Comparison of ENCODE assay signal across 18 cellular contexts in the genomic region with DNA sequence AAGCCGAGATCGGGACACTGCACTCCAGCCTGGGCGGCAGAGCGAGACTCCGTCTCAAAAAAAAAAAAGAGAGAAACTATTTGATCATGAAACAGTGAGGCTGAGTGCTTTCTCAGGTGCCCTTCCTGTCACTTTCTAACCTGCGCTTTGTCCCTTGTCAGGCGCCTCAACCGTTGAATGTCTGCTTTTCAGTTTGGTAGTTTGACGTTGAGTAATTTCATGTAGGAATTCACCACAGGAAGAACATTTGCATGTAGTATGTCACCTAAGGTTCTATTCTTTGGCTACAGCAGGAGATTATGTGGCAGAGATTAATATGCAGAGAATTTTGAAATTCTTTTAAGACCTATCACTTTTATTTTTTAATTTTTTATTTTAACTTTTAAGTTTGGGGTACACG.
"Had no signal": no experiment of that assay in that cellular context is flagged by ENCODE, and none has a peak within 500 bp of the region (broad histone marks: within the 10 kb centered on the region; RNA-seq: fewer than 3 reads in every experiment).

No MANE protein-coding gene starts in this region.

- H3K4me3 ChIP-seq: cardiac muscle cell, gastroesophageal sphincter, thyroid gland, vagina had no signal

- H3K27me3 ChIP-seq: adrenal gland, cardiac muscle cell, dorsolateral prefrontal cortex, gastroesophageal sphincter, neutrophil, thyroid gland, vagina had no signal

- DNase-seq: activated CD4-positive, alpha-beta T cell treated with anti-CD3 and anti-CD28 coated beads, Interleukin-2, amount 10 ng/mL, durations not matched to agents 24 days and 14 days; activated CD4-positive, CD25-positive, alpha-beta regulatory T cell; activated CD8-positive, alpha-beta memory T cell treated with anti-CD3 and anti-CD28 coated beads, Interleukin-2, amount 50 U/mL, for 4 hours; activated CD8-positive, alpha-beta T cell treated with anti-CD3 and anti-CD28 coated beads, Interleukin-2, amount 10 ng/mL, durations not matched to agents 7 days and 5 days; activated effector memory CD4-positive, alpha-beta T cell treated with anti-CD3 and anti-CD28 coated beads, Interleukin-2, amount 50 U/mL, for 16 hours; activated T-cell treated with anti-CD3 and anti-CD28 coated beads, Interleukin-2, amount 50 U/mL, for 48 hours; dorsolateral prefrontal cortex; endodermal cell; erythroblast; left cardiac atrium; natural killer cell; thyroid gland had no signal

- H3K4me1 ChIP-seq: vagina had no signal

- H3K27ac ChIP-seq: cardiac muscle cell had no signal

- ATAC-seq: activated CD8-positive, alpha-beta T cell treated with anti-CD3 and anti-CD28 coated beads, Interleukin-2, amount 10 ng/mL, durations not matched to agents 7 days and 5 days; gastroesophageal sphincter; left cardiac atrium; natural killer cell; stimulated activated effector memory CD8-positive, alpha-beta T cell treated with anti-CD3 and anti-CD28 coated beads, Interleukin-12 subunit alpha, Interleukin-12 subunit beta, amount 100 ng/mL, for 72 hours had no signal

- H3K9me3 ChIP-seq: adrenal gland, gastroesophageal sphincter, neutrophil, thyroid gland, vagina had no signal
